In the genomic region with DNA sequence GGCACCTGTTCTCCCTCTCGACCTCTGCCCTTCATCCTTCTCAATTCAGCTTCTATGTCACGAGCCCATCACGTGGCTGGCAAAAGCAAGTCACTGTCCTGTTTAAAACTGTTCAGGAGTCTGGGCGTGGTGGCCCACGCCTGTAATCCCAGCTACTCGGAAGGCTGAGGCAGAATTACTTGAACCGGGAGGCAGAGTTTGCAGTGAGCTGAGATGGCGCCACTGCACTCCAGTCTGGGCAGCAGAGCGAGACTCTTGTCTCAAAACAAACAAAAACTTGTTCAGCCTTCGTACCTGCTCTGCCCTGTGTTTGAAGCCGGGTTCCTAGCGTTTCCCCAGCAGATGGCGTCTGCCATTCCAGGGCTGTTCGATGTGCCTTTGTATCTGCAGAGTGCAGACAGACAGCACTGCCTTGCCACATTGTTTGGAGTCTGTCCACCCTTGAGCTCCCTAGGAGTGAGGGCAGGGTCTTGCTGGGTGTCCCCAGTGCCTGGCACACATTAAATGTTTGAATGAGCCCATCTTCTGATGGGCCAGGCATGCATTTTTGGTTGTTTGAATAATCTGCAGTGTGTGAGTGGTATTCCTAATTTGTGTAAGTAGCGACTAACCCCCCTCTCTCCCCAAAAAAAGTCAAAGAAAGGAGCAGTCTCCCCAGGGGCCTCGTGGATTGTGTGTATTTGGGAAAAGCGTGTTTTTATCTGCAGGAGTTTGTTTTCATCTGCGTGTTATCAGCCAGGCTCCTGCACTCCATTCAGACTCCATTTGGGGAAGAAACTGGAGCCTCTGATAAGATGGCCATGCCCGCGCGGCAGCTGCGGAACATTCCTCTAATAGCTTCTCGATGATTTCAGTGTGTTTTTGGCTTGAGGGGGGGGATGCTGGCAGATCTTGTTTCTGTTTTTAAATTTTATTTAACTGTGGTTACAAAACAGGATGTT, we compare ENCODE assay signal across 8 cellular contexts.
DNase-seq lines count a peak whose midpoint lies in the region; ATAC-seq, FAIRE-seq and TF ChIP-seq lines count a peak whose summit lies in the region.

No MANE protein-coding gene starts in this region.

- peak overlapping the region; percentile 67 for H3K4me2 ChIP-seq in SK-N-SH

- WGBS in HUES64: 88% methylated on average over 22 of the region's 23 CpGs
- WGBS in SK-N-SH (ENCODE audit: low lambda C conversion rate): 46% methylated on average over 23 of the region's 23 CpGs

- POLR2A ChIA-PET in SK-N-SH (lab: Yijun Ruan, JAX): no interaction called here

- no peak for TF ChIP-seq POLR2A in H54 (IDR thresholded peaks at IDR 0.05; ENCODE audit: low read depth, low read length)

- H2AFZ ChIP-seq in SK-N-SH (ENCODE audit: low read depth): peak overlapping the region; percentile 19; the same call in 1 of the 2 replicates

- H3K79me2 ChIP-seq in SK-N-SH (ENCODE audit: insufficient read depth): peaks cover 84% of the 10 kb centered on the region

- H3K4me1 ChIP-seq in HUES64 (ENCODE audit: insufficient read depth, low read length) (0 out of 2 replicates have a peak, but pooled peaks cover 2% of the 10 kb centered on the region), SK-N-SH (ENCODE audit: control insufficient read depth in 1 of 2, insufficient read depth in 2 of 2, low read depth in 1 of 2, low read length in 1 of 2) (peaks cover 9 to 30% of the 10 kb centered on the region in 2 experiments; a peak in 3 of 4 replicates), neutrophil (ENCODE audit: control insufficient read depth in 1 of 2, insufficient read depth in 1 of 2, low read depth in 1 of 2, low read length in 1 of 2) (peaks cover 65 to 68% of the 10 kb centered on the region in 2 experiments)

- no peak overlapping the region for H3K9ac ChIP-seq in HUES64 (ENCODE audit: low read depth, low read length)
- peak overlapping the region; percentile 50; the same call in 1 of the 2 replicates for H3K9ac ChIP-seq in SK-N-SH

- peak overlapping the region; percentile 17; the same call in 1 of the 2 replicates for H3K27ac ChIP-seq in HUES64 (ENCODE audit: low read depth, low read length)
- H3K27ac ChIP-seq in SK-N-SH (ENCODE audit: low read depth in 2 of 2, low read length in 1 of 2): peak overlapping the region; percentile 76 to 93
- H3K27ac ChIP-seq in neutrophil: peak overlapping the region; percentile 57

- H4K20me1 ChIP-seq in SK-N-SH (ENCODE audit: insufficient read depth): 0 out of 2 replicates have a peak, but pooled peaks cover 6% of the 10 kb centered on the region

- CTCF ChIA-PET in SK-N-SH (lab: Yijun Ruan, JAX): interaction anchor here (0.6 to 7.4 kb wide), 19 partner anchors 10 to 1031 kb away, joined by 3 to 90 read pairs (median 4); no protein-coding TSS in a partner anchor

- no peaks in the 10 kb centered on the region for H3K9me2 ChIP-seq in SK-N-SH

- FAIRE-seq in H54 (lab: Jason Lieb, UNC): no peak

- TF ChIP-seq RAD21 in SK-N-SH (IDR thresholded peaks at IDR 0.05; ENCODE audit: low read length): peak; percentile 57

- no peak overlapping the region for H3K4me3 ChIP-seq in HUES64 (ENCODE audit: low read length)
- peak overlapping the region in 1 of 2 experiments; percentile 17; a peak in 1 of 4 replicates for H3K4me3 ChIP-seq in SK-N-SH (ENCODE audit: low read depth in 2 of 2, low read length in 1 of 2)
- H3K4me3 ChIP-seq in neutrophil (ENCODE audit: low read depth in 1 of 2, low read length in 1 of 2): no peak overlapping the region

- peaks cover 32% of the 10 kb centered on the region for H3F3A ChIP-seq in SK-N-SH (replicated peaks; ENCODE audit: insufficient read depth)

- TF ChIP-seq EP300 in SK-N-SH (IDR thresholded peaks at IDR 0.05; ENCODE audit: borderline replicate concordance in 1 of 2, low read depth in 1 of 2, low read length in 1 of 2): peak; percentile 52 to 67; a peak in 2 of 4 replicates

- DNase-seq in EH (ENCODE audit: low read depth) (peak; percentile 91), SK-N-SH (peak; percentile 86), fibroblast of gingiva (ENCODE audit: low read depth) (peak; percentile 85), H54 (ENCODE audit: insufficient read length, low spot score) (no peak)

- H3K36me3 ChIP-seq in HUES64 (ENCODE audit: insufficient read depth, low read length) (peaks cover 72% of the 10 kb centered on the region), SK-N-SH (replicated peaks in 1 of 2; ENCODE audit: control insufficient read depth in 1 of 2, insufficient read depth in 2 of 2, low read length in 1 of 2) (peaks cover 40 to 47% of the 10 kb centered on the region in 2 experiments), neutrophil (peaks cover 21% of the 10 kb centered on the region)

- peak; percentile 74 for TF ChIP-seq CTCF in SK-N-SH (IDR thresholded peaks at IDR 0.05)
- TF ChIP-seq CTCF in neutrophil (IDR thresholded peaks at IDR 0.05): no peak

- H3K27me3 ChIP-seq in HUES64 (ENCODE audit: insufficient read depth, low read length): no peaks in the 10 kb centered on the region
- H3K27me3 ChIP-seq in SK-N-SH (ENCODE audit: insufficient read depth): no peaks in the 10 kb centered on the region
- no peaks in the 10 kb centered on the region for H3K27me3 ChIP-seq in neutrophil

- ATAC-seq in GM21390 (IDR thresholded peaks at IDR 0.05; ENCODE audit: unreplicated experiment): no peak
- no peak for ATAC-seq in HG03521 (IDR thresholded peaks at IDR 0.05; ENCODE audit: unreplicated experiment)

- H3K9me3 ChIP-seq in HUES64 (ENCODE audit: insufficient read depth, low read depth, low read length) (no peaks in the 10 kb centered on the region), SK-N-SH (no peaks in the 10 kb centered on the region), neutrophil (no peaks in the 10 kb centered on the region)

TF ChIP-seq in SK-N-SH, 30 proteins besides CTCF, POLR2A, EP300 and RAD21 (continues in another document):
- TF ChIP-seq RXRA (IDR thresholded peaks at IDR 0.05; ENCODE audit: borderline replicate concordance, low read depth): no peak
- TF ChIP-seq TAF1 (IDR thresholded peaks at IDR 0.05; ENCODE audit: borderline replicate concordance, low read depth, low read length): peak; percentile 25; the same call in 1 of the 2 replicates
- no peak; the same call in none of the 2 replicates for TF ChIP-seq POLR2AphosphoS5 (IDR thresholded peaks at IDR 0.05; ENCODE audit: low read depth, low read length)
- TF ChIP-seq SIN3A (IDR thresholded peaks at IDR 0.05; ENCODE audit: borderline replicate concordance, low read depth, low read length): no peak
- TF ChIP-seq, protein P1, sequence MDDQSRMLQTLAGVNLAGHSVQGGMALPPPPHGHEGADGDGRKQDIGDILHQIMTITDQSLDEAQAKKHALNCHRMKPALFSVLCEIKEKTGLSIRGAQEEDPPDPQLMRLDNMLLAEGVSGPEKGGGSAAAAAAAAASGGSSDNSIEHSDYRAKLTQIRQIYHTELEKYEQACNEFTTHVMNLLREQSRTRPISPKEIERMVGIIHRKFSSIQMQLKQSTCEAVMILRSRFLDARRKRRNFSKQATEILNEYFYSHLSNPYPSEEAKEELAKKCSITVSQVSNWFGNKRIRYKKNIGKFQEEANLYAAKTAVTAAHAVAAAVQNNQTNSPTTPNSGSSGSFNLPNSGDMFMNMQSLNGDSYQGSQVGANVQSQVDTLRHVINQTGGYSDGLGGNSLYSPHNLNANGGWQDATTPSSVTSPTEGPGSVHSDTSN (IDR thresholded peaks at IDR 0.05): peak; percentile 33; the same call in 1 of the 2 replicates
- TF ChIP-seq TCF12 (IDR thresholded peaks at IDR 0.05): peak; percentile 79
- TF ChIP-seq, protein P2, sequence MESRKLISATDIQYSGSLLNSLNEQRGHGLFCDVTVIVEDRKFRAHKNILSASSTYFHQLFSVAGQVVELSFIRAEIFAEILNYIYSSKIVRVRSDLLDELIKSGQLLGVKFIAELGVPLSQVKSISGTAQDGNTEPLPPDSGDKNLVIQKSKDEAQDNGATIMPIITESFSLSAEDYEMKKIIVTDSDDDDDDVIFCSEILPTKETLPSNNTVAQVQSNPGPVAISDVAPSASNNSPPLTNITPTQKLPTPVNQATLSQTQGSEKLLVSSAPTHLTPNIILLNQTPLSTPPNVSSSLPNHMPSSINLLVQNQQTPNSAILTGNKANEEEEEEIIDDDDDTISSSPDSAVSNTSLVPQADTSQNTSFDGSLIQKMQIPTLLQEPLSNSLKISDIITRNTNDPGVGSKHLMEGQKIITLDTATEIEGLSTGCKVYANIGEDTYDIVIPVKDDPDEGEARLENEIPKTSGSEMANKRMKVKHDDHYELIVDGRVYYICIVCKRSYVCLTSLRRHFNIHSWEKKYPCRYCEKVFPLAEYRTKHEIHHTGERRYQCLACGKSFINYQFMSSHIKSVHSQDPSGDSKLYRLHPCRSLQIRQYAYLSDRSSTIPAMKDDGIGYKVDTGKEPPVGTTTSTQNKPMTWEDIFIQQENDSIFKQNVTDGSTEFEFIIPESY (IDR thresholded peaks at IDR 0.05; ENCODE audit: borderline replicate concordance, low read depth): no peak
- TF ChIP-seq, protein P3, sequence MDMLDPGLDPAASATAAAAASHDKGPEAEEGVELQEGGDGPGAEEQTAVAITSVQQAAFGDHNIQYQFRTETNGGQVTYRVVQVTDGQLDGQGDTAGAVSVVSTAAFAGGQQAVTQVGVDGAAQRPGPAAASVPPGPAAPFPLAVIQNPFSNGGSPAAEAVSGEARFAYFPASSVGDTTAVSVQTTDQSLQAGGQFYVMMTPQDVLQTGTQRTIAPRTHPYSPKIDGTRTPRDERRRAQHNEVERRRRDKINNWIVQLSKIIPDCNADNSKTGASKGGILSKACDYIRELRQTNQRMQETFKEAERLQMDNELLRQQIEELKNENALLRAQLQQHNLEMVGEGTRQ (IDR thresholded peaks at IDR 0.05; ENCODE audit: borderline replicate concordance, low read depth, low read length): no peak
- no peak for TF ChIP-seq NRF1 (IDR thresholded peaks at IDR 0.05; ENCODE audit: low read depth, low read length)
- peak; percentile 60 for TF ChIP-seq CHD2 (IDR thresholded peaks at IDR 0.05; ENCODE audit: low read length, partially characterized antibody)
- TF ChIP-seq, protein P4, sequence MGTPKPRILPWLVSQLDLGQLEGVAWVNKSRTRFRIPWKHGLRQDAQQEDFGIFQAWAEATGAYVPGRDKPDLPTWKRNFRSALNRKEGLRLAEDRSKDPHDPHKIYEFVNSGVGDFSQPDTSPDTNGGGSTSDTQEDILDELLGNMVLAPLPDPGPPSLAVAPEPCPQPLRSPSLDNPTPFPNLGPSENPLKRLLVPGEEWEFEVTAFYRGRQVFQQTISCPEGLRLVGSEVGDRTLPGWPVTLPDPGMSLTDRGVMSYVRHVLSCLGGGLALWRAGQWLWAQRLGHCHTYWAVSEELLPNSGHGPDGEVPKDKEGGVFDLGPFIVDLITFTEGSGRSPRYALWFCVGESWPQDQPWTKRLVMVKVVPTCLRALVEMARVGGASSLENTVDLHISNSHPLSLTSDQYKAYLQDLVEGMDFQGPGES (IDR thresholded peaks at IDR 0.05; ENCODE audit: low read depth, low read length): peak; percentile 27; the same call in 1 of the 2 replicates
- no peak for TF ChIP-seq FOXM1 (IDR thresholded peaks at IDR 0.05; ENCODE audit: low read depth)
- TF ChIP-seq YY1 (IDR thresholded peaks at IDR 0.05; ENCODE audit: low read depth): peak; percentile 88
- TF ChIP-seq MEF2A (IDR thresholded peaks at IDR 0.05; ENCODE audit: borderline replicate concordance, low read depth): no peak
- peak; percentile 50 for TF ChIP-seq SMC3 (IDR thresholded peaks at IDR 0.05; ENCODE audit: low read depth, low read length)

Comparison
In these comparisons a context has a peak if more than half of its experiments do, and no peak if none do; other contexts are left out.
1. H3K27ac ChIP-seq: peak in every context shown above with its lines; median percentile 84 in SK-N-SH; 57 in neutrophil; 17 in HUES64.